1 cellular context compared by ENCODE assay signal in genomic region chr2:174796319-174796771, GRCh38.
A peak's percentile ranks its signal among the peaks of the same experiment; 100 is the strongest.
TF ChIP-seq lines count a peak whose summit lies in the region.

No MANE protein-coding gene starts in this region.

TF ChIP-seq in H1, 55 proteins besides CTCF, POLR2A, EP300 and RAD21 (continued from another document):
- peak; percentile 68; the same call in 1 of the 2 replicates for TF ChIP-seq TEAD4 (IDR thresholded peaks at IDR 0.05; ENCODE audit: low read depth, low read length)
- no peak for TF ChIP-seq HDAC6 (IDR thresholded peaks at IDR 0.05; ENCODE audit: low read depth, low read length)
